8 cellular contexts compared by ENCODE assay signal in the genomic region with DNA sequence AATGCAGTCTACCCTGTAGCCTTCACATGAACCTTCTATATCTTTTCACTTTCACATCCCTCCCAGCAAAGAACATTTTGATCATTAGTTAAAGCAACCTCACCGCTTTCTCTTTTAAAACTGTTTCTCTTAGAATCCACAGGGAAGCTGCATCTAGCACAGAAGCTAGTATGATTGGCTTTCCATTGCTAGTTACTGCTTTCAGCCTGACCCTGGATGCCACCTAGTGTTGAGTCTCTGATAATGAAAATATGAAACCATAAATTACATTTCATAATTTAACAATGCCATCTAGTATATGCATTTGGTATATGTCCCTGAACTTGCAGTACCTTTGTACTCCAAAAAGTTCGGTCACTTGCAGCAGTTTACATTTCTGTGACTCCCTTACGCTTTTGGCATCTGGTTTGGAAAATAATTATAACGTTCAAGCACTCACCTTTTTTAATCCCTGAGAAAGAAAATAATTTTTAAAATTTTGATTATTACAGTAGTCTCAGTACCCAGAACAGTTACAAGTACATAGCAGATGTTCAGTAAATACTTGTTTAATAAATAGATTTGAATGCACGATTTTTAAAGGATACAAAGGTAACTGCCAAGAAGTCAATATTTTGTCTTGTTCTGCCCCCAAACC. TPM values are rescaled to one million over a fixed set of nuclear protein-coding genes. Genes with fewer than 3 reads are reported as not detected.
DNase-seq lines count a peak whose midpoint lies in the region; ATAC-seq and TF ChIP-seq lines count a peak whose summit lies in the region.

No MANE protein-coding gene starts in this region.

- H3K9me3 ChIP-seq in transverse colon = no peaks in the 10 kb centered on the region

- H3K36me3 Mint-ChIP-seq in activated T-cell treated with anti-CD3 and anti-CD28 coated beads, Interleukin-2, amount 50 U/mL, for 72 hours (ENCODE audit: insufficient read depth in 2 of 2) = peaks cover 3% of the 10 kb centered on the region in 2 donors
- peaks cover 1% of the 10 kb centered on the region for H3K36me3 Mint-ChIP-seq in central memory CD8-positive, alpha-beta T cell (ENCODE audit: insufficient read depth)

- no peaks in the 10 kb centered on the region for H3K4me1 ChIP-seq in transverse colon

- CTCF ChIA-PET in RWPE1 (lab: Yijun Ruan, JAX) = interaction anchor here (0.6 to 3.2 kb wide), 10 partner anchors 16 to 240 kb away, joined by 3 to 33 read pairs (median 5); no protein-coding TSS in a partner anchor

- no peak for TF ChIP-seq POLR2A in transverse colon (IDR thresholded peaks at IDR 0.05)

- POLR2A ChIA-PET in RWPE1 (lab: Yijun Ruan, JAX; ENCODE audit: low non-redundant PET) = no interaction called here

- H3K4me1 Mint-ChIP-seq in activated T-cell treated with anti-CD3 and anti-CD28 coated beads, Interleukin-2, amount 50 U/mL, for 72 hours (ENCODE audit: low read depth) = no peaks in the 10 kb centered on the region
- peaks cover 5% of the 10 kb centered on the region for H3K4me1 Mint-ChIP-seq in central memory CD8-positive, alpha-beta T cell

- H3K9me3 Mint-ChIP-seq in activated T-cell treated with anti-CD3 and anti-CD28 coated beads, Interleukin-2, amount 50 U/mL, for 72 hours = no peaks in the 10 kb centered on the region
- no peaks in the 10 kb centered on the region for H3K9me3 Mint-ChIP-seq in central memory CD8-positive, alpha-beta T cell

- H3K27ac ChIP-seq in HL-60 (replicated peaks) (no peak overlapping the region), RWPE1 (no peak overlapping the region), transverse colon (no peak overlapping the region)

- no peaks in the 10 kb centered on the region for H3K27me3 ChIP-seq in HL-60 (ENCODE audit: insufficient read depth, poor library complexity, severe bottlenecking)
- no peaks in the 10 kb centered on the region for H3K27me3 ChIP-seq in transverse colon

- no peak for TF ChIP-seq EP300 in transverse colon (IDR thresholded peaks at IDR 0.05; ENCODE audit: low read depth)

- H3K36me3 ChIP-seq in transverse colon = no peaks in the 10 kb centered on the region

- H3K4me3 Mint-ChIP-seq in activated T-cell treated with anti-CD3 and anti-CD28 coated beads, Interleukin-2, amount 50 U/mL, for 72 hours = no peak overlapping the region
- H3K4me3 Mint-ChIP-seq in central memory CD8-positive, alpha-beta T cell = no peak overlapping the region

- H3K4me3 ChIP-seq in HL-60 (replicated peaks; ENCODE audit: insufficient read depth, low read length) = no peak overlapping the region
- no peak overlapping the region for H3K4me3 ChIP-seq in transverse colon

- H3K27ac Mint-ChIP-seq in activated T-cell treated with anti-CD3 and anti-CD28 coated beads, Interleukin-2, amount 50 U/mL, for 72 hours = peak overlapping the region; percentile 85
- H3K27ac Mint-ChIP-seq in central memory CD8-positive, alpha-beta T cell (ENCODE audit: low read depth) = peak overlapping the region; percentile 10

- peak; percentile 11 to 32 for DNase-seq in activated T-cell treated with anti-CD3 and anti-CD28 coated beads, Interleukin-2, amount 50 U/mL, for 72 hours
- DNase-seq in activated T-cell treated with anti-CD3 and anti-CD28 coated beads, Interleukin-2, amount 50 U/mL, for 1 hour = no peak
- DNase-seq in HL-60 (ENCODE audit: low read depth in 1 of 2, low spot score in 1 of 2) (peak in 1 of 2 experiments; percentile 52), RWPE1 (ENCODE audit: low spot score) (peak; percentile 23), left colon (no peak), transverse colon (no peak)
- no peak for DNase-seq in central memory CD8-positive, alpha-beta T cell (ENCODE audit: low spot score in 2 of 2)

- no peaks in the 10 kb centered on the region for H3K27me3 Mint-ChIP-seq in activated T-cell treated with anti-CD3 and anti-CD28 coated beads, Interleukin-2, amount 50 U/mL, for 72 hours (ENCODE audit: low read depth)
- no peaks in the 10 kb centered on the region for H3K27me3 Mint-ChIP-seq in central memory CD8-positive, alpha-beta T cell

- peak; percentile 51 to 55 for ATAC-seq in activated T-cell treated with anti-CD3 and anti-CD28 coated beads, Interleukin-2, amount 50 U/mL, for 72 hours (replicated peaks in 1 of 2)
- peak; percentile 91 for ATAC-seq in GM21529 (IDR thresholded peaks at IDR 0.05; ENCODE audit: unreplicated experiment)
- ATAC-seq in central memory CD8-positive, alpha-beta T cell (replicated peaks; ENCODE audit: extremely low read depth, poor library complexity, severe bottlenecking) = peak; percentile 52
- peak; percentile 92 for ATAC-seq in left colon

- intact Hi-C loops in left colon (cut with DNase I, micrococcal nuclease) = loop anchor here in 1 of 2 donors (5.0 kb wide), 1 partner anchor 114 kb away; no protein-coding TSS in a partner anchor
- intact Hi-C loops in transverse colon (cut with DNase I; ENCODE audit: low total_unique reads) = loop anchor here (5.0 kb wide), 1 partner anchor 114 kb away; no protein-coding TSS in a partner anchor

- TF ChIP-seq CTCF in HL-60 (IDR thresholded peaks at IDR 0.05; ENCODE audit: insufficient read depth, low read length) (peak; percentile 33), RWPE1 (conservative IDR thresholded peaks at IDR 0.05; ENCODE audit: low read depth) (peak; percentile 78), transverse colon (IDR thresholded peaks at IDR 0.05) (peak; percentile 62 to 79 (median 69))

- 52 to 54% methylated on average over 5 of the region's 5 CpGs for WGBS in transverse colon (ENCODE audit: low coverage in 1 of 2), 2 donors

- in situ Hi-C loops in transverse colon (cut with MboI; ENCODE audit: low pct_ligation_motif_present in 1 of 4, low pct_unique_long_range_greater_than_20kb in 1 of 4, low sequenced_read_pairs in 3 of 4) = no loop called here

RNA-seq across cellular contexts. Expression of gene CISD1, which starts 22.7 kb away (rescaled TPM):
- 10 to 100 TPM; 34.5 to 37.7 TPM for total RNA-seq in activated T-cell treated with anti-CD3 and anti-CD28 coated beads, Interleukin-2, amount 50 U/mL, for 72 hours
- 10 to 100 TPM; 46.4 to 50.2 TPM for total RNA-seq in left colon
- total RNA-seq in transverse colon = 10 to 100 TPM in 3 of 4 donors, 1 to 10 TPM in 1; 3.7 to 32.2 (median 28.1) TPM

RNA-seq across cellular contexts. Expression of gene IPMK, which starts 24.0 kb away (rescaled TPM):
- total RNA-seq in activated T-cell treated with anti-CD3 and anti-CD28 coated beads, Interleukin-2, amount 50 U/mL, for 72 hours = 1 to 10 TPM; 7.1 to 8.3 TPM
- 10 to 100 TPM; 14.3 to 20.5 TPM for total RNA-seq in left colon
- total RNA-seq in transverse colon = 10 to 100 TPM in 3 of 4 donors, 1 to 10 TPM in 1; 2.6 to 17.1 (median 12.9) TPM

RNA-seq across cellular contexts. Expression of gene UBE2D1, which starts 43.1 kb away (rescaled TPM):
- total RNA-seq in activated T-cell treated with anti-CD3 and anti-CD28 coated beads, Interleukin-2, amount 50 U/mL, for 72 hours = 10 to 100 TPM; 10.5 to 12.1 TPM
- total RNA-seq in left colon (10 to 100 TPM; 13.3 to 22.2 TPM), transverse colon (10 to 100 TPM in 2 of 4 donors, 1 to 10 TPM in 2; 3.0 to 21.9 (median 8.9) TPM)

Comparison
In these comparisons a context has a peak if more than half of its experiments do, and no peak if none do; other contexts are left out.
1. DNase-seq: peak in activated T-cell treated with anti-CD3 and anti-CD28 coated beads, Interleukin-2, amount 50 U/mL, for 72 hours (2 of 2) and RWPE1 (single experiment); none in activated T-cell treated with anti-CD3 and anti-CD28 coated beads, Interleukin-2, amount 50 U/mL, for 1 hour (single experiment), central memory CD8-positive, alpha-beta T cell (0 of 2), left colon (0 of 2) and transverse colon (single experiment).
2. Peak in every context shown above with its lines, with median percentiles within 50 percentile points of each other: ATAC-seq and CTCF ChIP-seq.